In genomic region chr6:38192011-38192410, GRCh38 we compare ENCODE assay signal across 19 cellular contexts.
"Had no signal": no experiment of that assay in that cellular context is flagged by ENCODE, and none has a peak within 500 bp of the region (broad histone marks: within the 10 kb centered on the region; RNA-seq: fewer than 3 reads in every experiment).

No MANE protein-coding gene starts in this region.

- ATAC-seq: activated T-helper 17 cell treated with anti-CD3 and anti-CD28 coated beads, Interleukin-2, amount 50 U/mL, for 72 hours; left lung; naive thymus-derived CD4-positive, alpha-beta T cell had no signal

- DNase-seq: activated CD4-positive, alpha-beta T cell treated with anti-CD3 and anti-CD28 coated beads, Interleukin-2, amount 50 U/mL, for 4 hours; activated naive CD4-positive, alpha-beta T cell treated with anti-CD3 and anti-CD28 coated beads for 36 hours; activated T-cell treated with anti-CD3 and anti-CD28 coated beads, Interleukin-2, amount 50 U/mL, for 1 hour; central memory CD4-positive, alpha-beta T cell; foreskin fibroblast; hippocampal formation; kidney; left lung; mammary epithelial cell; naive thymus-derived CD4-positive, alpha-beta T cell; retina; spleen; stimulated activated CD4-positive, alpha-beta T cell treated with anti-CD3 and anti-CD28 coated beads, Interleukin-4, amount 100 ng/mL, for 4 hours; stimulated activated naive CD4-positive, alpha-beta T cell; T-helper 2 cell had no signal

- H3K4me1 ChIP-seq: left lung, spleen had no signal

- H3K4me3 ChIP-seq: dorsolateral prefrontal cortex, left lung, spleen had no signal

- H3K27me3 ChIP-seq: dorsolateral prefrontal cortex, left lung, spleen had no signal

- H3K9me3 ChIP-seq: left lung, spleen had no signal

- H3K27ac ChIP-seq: dorsolateral prefrontal cortex, epithelial cell of prostate, left lung, spleen, VCaP had no signal
